12 cellular contexts compared by ENCODE assay signal in the genomic region with DNA sequence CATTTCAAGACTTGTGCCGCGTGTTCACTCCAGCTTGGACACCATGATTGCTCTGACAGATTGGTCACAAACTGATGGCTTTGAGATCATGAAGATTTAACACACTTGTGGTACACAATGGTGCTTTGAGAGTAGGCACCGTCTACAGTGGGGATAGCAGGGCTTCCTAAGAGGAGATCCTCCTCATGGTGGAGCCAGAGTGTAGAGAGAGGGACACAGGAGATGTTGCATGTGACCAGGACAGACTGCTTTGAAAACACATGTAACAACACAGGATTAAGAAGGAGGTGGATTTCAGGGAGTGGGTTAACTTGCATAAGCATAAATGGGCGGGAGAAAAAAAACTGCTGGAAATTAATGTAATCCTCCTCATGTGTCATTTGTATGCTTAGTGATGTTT.
DNase-seq lines count a peak whose midpoint lies in the region; ATAC-seq and TF ChIP-seq lines count a peak whose summit lies in the region.
"Had no signal": no experiment of that assay in that cellular context is flagged by ENCODE, and none has a peak within 500 bp of the region (broad histone marks: within the 10 kb centered on the region; RNA-seq: fewer than 3 reads in every experiment).

No MANE protein-coding gene starts in this region.

- no peaks in the 10 kb centered on the region for H3K9me3 Mint-ChIP-seq in Calu3 (ENCODE audit: low read depth, unreplicated experiment)

- DNase-seq in Calu3 (peak; percentile 5), HAP-1 (ENCODE audit: low spot score in 2 of 2) (peak; percentile 57 to 77), UCSD-AML1 (lab: John Stamatoyannopoulos, UW; ENCODE audit: unreplicated experiment) (peak; percentile 26)
- DNase-seq in stimulated activated CD4-positive, alpha-beta T cell treated with anti-CD3 and anti-CD28 coated beads, Interleukin-2, amount 100 ng/mL, for 24 hours = no peak
- DNase-seq: aorta; IMR-90; stimulated activated CD4-positive, alpha-beta T cell treated with anti-CD3 and anti-CD28 coated beads, Interleukin-15, amount 100 ng/mL, for 24 hours; stimulated activated naive CD4-positive, alpha-beta T cell had no signal

- no peaks in the 10 kb centered on the region for H3K36me3 Mint-ChIP-seq in Calu3 (ENCODE audit: insufficient read depth, unreplicated experiment)

- H3K27ac Mint-ChIP-seq in Calu3 (ENCODE audit: unreplicated experiment) = no peak overlapping the region

- TF ChIP-seq CTCF in Calu3 (IDR thresholded peaks at IDR 0.05; ENCODE audit: unreplicated experiment) = no peak
- peak; percentile 77 for TF ChIP-seq CTCF in liver (IDR thresholded peaks at IDR 0.05; ENCODE audit: low read depth, low read length, missing input control)

- H3K4me1 Mint-ChIP-seq in Calu3 (ENCODE audit: low read depth, unreplicated experiment) = no peaks in the 10 kb centered on the region

- peak; percentile 100 for TF ChIP-seq RAD21 in liver (IDR thresholded peaks at IDR 0.05)

- no peaks in the 10 kb centered on the region for H3K36me3 ChIP-seq in HAP-1 (replicated peaks)
- no peaks in the 10 kb centered on the region for H3K36me3 ChIP-seq in liver (ENCODE audit: control insufficient read depth in 4 of 4, insufficient read depth in 3 of 4, low read depth in 1 of 4, low read length in 3 of 4)

- H3K4me1 ChIP-seq in HAP-1 = peaks cover 8% of the 10 kb centered on the region
- peaks cover 0 to 4% (median 3%) of the 10 kb centered on the region in 4 donors for H3K4me1 ChIP-seq in liver (ENCODE audit: control insufficient read depth in 4 of 4, insufficient read depth in 4 of 4, low read length in 3 of 4)

- peak overlapping the region in 1 of 2 donors; percentile 18 for H3K9ac ChIP-seq in liver (ENCODE audit: low read depth in 1 of 2, low read length in 2 of 2)

- 61% methylated on average over 4 of the region's 4 CpGs for WGBS in liver

- H3K27me3 ChIP-seq in HAP-1 (ENCODE audit: low read depth) = no peaks in the 10 kb centered on the region
- no peaks in the 10 kb centered on the region for H3K27me3 ChIP-seq in liver (ENCODE audit: control insufficient read depth in 4 of 4, insufficient read depth in 4 of 4, low read length in 3 of 4)

- CTCF ChIA-PET in Calu3 (lab: Charles Lee) = no interaction called here

- no peaks in the 10 kb centered on the region for H3K9me3 ChIP-seq in HAP-1
- no peaks in the 10 kb centered on the region for H3K9me3 ChIP-seq in liver (ENCODE audit: control insufficient read depth in 4 of 4, low read length in 3 of 4)

- in situ Hi-C loops in HAP-1 (cut with MboI; ENCODE audit: low sequenced_read_pairs) = no loop called here

- intact Hi-C loops in Calu3 (cut with micrococcal nuclease; ENCODE audit: unreplicated experiment) = no loop called here

- H3K4me3 Mint-ChIP-seq in Calu3 (ENCODE audit: low read depth, unreplicated experiment) = no peak overlapping the region

- ATAC-seq in HG02588 (IDR thresholded peaks at IDR 0.05; ENCODE audit: unreplicated experiment) (no peak), GM21786 (IDR thresholded peaks at IDR 0.05; ENCODE audit: unreplicated experiment) (no peak), GM18870 (IDR thresholded peaks at IDR 0.05; ENCODE audit: unreplicated experiment) (no peak)

- H3K27me3 Mint-ChIP-seq in Calu3 (ENCODE audit: unreplicated experiment) = no peaks in the 10 kb centered on the region

- no TSS peak for BruUV-seq in Calu3 (replicated peaks; lab: Mats Ljungman, UMichigan)

- no peak overlapping the region for H3K27ac ChIP-seq in liver (ENCODE audit: low read depth in 1 of 2, low read length in 2 of 2)

- H3K4me3 ChIP-seq in HAP-1 = no peak overlapping the region
- H3K4me3 ChIP-seq in liver (ENCODE audit: low read depth in 1 of 3, low read length in 3 of 3) = no peak overlapping the region

TF ChIP-seq in liver, 16 proteins besides CTCF, POLR2A, EP300 and RAD21:
- TF ChIP-seq HNF4A (conservative IDR thresholded peaks at IDR 0.05) = peak in 1 of 2 donors; percentile 17
- TF ChIP-seq, protein P1, sequence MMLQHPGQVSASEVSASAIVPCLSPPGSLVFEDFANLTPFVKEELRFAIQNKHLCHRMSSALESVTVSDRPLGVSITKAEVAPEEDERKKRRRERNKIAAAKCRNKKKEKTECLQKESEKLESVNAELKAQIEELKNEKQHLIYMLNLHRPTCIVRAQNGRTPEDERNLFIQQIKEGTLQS (IDR thresholded peaks at IDR 0.05) = no peak
TF ChIP-seq in liver: peak in this region for 1.

Comparison
In these comparisons a context has a peak if more than half of its experiments do, and no peak if none do; other contexts are left out.
1. DNase-seq: peak in Calu3 (single experiment), HAP-1 (2 of 2) and UCSD-AML1 (single experiment); none in stimulated activated CD4-positive, alpha-beta T cell treated with anti-CD3 and anti-CD28 coated beads, Interleukin-2, amount 100 ng/mL, for 24 hours (0 of 2).